2 cellular contexts compared by ENCODE assay signal in the genomic region with DNA sequence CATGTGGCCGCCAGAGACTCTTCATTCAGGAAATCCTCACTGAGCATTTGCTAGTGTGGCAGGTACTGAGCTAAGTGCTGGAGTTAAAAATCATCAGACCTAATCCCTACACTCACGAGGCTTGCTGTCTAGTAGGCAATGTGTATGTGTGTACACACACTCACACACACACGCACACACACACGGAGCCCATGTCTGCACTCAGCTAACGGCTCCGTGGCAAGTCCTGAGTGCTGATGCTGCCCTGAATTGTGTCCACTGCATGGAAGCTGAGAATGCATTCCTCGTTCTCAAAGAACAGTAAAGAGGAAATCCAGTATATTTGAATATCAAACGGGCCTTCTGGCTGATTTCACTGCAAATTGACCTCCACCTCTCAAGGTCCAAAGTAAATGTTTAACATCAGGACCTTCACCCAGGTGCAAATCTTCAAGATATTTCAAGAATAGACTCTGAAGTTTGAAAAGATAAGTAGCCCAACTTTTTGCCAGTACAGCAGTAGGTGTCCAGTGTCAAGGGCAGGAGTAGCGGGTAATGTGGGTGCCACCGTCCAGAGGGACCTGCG.
TF ChIP-seq lines count a peak whose summit lies in the region.

No MANE protein-coding gene starts in this region.

TF ChIP-seq in GM23338, 12 proteins besides CTCF, POLR2A, EP300 and RAD21 (continues in another document):
- TF ChIP-seq EZH2phosphoT487 (IDR thresholded peaks at IDR 0.05; ENCODE audit: unreplicated experiment) (no peak), ZNF114 (CRISPR knock-in tag; IDR thresholded peaks at IDR 0.05) (no peak), STAT1 (IDR thresholded peaks at IDR 0.05; ENCODE audit: unreplicated experiment) (no peak), JUNB (IDR thresholded peaks at IDR 0.05; ENCODE audit: unreplicated experiment) (no peak), ZNF331 (CRISPR knock-in tag; IDR thresholded peaks at IDR 0.05; ENCODE audit: low read depth) (no peak), EZH2 (IDR thresholded peaks at IDR 0.05; ENCODE audit: low read depth, unreplicated experiment) (no peak), NANOG (IDR thresholded peaks at IDR 0.05; ENCODE audit: borderline replicate concordance) (no peak), POLR2AphosphoS5 (IDR thresholded peaks at IDR 0.05; ENCODE audit: low read depth) (no peak)
- TF ChIP-seq, protein P1, sequence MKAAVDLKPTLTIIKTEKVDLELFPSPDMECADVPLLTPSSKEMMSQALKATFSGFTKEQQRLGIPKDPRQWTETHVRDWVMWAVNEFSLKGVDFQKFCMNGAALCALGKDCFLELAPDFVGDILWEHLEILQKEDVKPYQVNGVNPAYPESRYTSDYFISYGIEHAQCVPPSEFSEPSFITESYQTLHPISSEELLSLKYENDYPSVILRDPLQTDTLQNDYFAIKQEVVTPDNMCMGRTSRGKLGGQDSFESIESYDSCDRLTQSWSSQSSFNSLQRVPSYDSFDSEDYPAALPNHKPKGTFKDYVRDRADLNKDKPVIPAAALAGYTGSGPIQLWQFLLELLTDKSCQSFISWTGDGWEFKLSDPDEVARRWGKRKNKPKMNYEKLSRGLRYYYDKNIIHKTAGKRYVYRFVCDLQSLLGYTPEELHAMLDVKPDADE (IDR thresholded peaks at IDR 0.05), result no peak
- TF ChIP-seq, protein P2, sequence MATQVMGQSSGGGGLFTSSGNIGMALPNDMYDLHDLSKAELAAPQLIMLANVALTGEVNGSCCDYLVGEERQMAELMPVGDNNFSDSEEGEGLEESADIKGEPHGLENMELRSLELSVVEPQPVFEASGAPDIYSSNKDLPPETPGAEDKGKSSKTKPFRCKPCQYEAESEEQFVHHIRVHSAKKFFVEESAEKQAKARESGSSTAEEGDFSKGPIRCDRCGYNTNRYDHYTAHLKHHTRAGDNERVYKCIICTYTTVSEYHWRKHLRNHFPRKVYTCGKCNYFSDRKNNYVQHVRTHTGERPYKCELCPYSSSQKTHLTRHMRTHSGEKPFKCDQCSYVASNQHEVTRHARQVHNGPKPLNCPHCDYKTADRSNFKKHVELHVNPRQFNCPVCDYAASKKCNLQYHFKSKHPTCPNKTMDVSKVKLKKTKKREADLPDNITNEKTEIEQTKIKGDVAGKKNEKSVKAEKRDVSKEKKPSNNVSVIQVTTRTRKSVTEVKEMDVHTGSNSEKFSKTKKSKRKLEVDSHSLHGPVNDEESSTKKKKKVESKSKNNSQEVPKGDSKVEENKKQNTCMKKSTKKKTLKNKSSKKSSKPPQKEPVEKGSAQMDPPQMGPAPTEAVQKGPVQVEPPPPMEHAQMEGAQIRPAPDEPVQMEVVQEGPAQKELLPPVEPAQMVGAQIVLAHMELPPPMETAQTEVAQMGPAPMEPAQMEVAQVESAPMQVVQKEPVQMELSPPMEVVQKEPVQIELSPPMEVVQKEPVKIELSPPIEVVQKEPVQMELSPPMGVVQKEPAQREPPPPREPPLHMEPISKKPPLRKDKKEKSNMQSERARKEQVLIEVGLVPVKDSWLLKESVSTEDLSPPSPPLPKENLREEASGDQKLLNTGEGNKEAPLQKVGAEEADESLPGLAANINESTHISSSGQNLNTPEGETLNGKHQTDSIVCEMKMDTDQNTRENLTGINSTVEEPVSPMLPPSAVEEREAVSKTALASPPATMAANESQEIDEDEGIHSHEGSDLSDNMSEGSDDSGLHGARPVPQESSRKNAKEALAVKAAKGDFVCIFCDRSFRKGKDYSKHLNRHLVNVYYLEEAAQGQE (IDR thresholded peaks at IDR 0.05; ENCODE audit: unreplicated experiment), result no peak

TF ChIP-seq in H1, 55 proteins besides CTCF, POLR2A, EP300 and RAD21:
- TF ChIP-seq TBP (IDR thresholded peaks at IDR 0.05; ENCODE audit: low read depth, low read length), result no peak
- no peak for TF ChIP-seq SIRT6 (IDR thresholded peaks at IDR 0.05; ENCODE audit: low read length)
- no peak for TF ChIP-seq FOSL1 (IDR thresholded peaks at IDR 0.05; ENCODE audit: insufficient read depth, low read depth, low read length)
- TF ChIP-seq JUN (IDR thresholded peaks at IDR 0.05; ENCODE audit: low read depth, low read length), result no peak
TF ChIP-seq in H1: peak in this region for 0.
